14 cellular contexts compared by ENCODE assay signal in genomic region chr14:101249676-101250036, GRCh38.
DNase-seq lines count a peak whose midpoint lies in the region; ATAC-seq and TF ChIP-seq lines count a peak whose summit lies in the region.
"Had no signal": no experiment of that assay in that cellular context is flagged by ENCODE, and none has a peak within 500 bp of the region (broad histone marks: within the 10 kb centered on the region; RNA-seq: fewer than 3 reads in every experiment).

No MANE protein-coding gene starts in this region.

- TF ChIP-seq POLR2A in lower leg skin (IDR thresholded peaks at IDR 0.05): no peak

- H2AFZ ChIP-seq in SK-N-SH (ENCODE audit: low read depth): no peak overlapping the region
- H2AFZ ChIP-seq: GM23248 had no signal

- H3K27ac ChIP-seq in SK-N-SH (ENCODE audit: low read depth in 2 of 2, low read length in 1 of 2) (no peak overlapping the region), coronary artery (no peak overlapping the region), temporal lobe (ENCODE audit: low read depth, low read length) (peak overlapping the region; percentile 9)
- H3K27ac ChIP-seq: 22Rv1, GM23248 had no signal

- H3K79me2 ChIP-seq in SK-N-SH (ENCODE audit: insufficient read depth): no peaks in the 10 kb centered on the region

- DNase-seq in SK-N-SH (peak; percentile 17), coronary artery (ENCODE audit: low spot score) (peak; percentile 65), mucosa of gallbladder (ENCODE audit: low spot score) (peak; percentile 8), lower leg skin (ENCODE audit: low spot score in 2 of 2) (no peak), SK-N-DZ (ENCODE audit: low spot score) (no peak)
- no peak for DNase-seq in activated naive CD4-positive, alpha-beta T cell treated with Interleukin-2 at 50 U/mL for 16 hours
- DNase-seq: CD8-positive, alpha-beta memory T cell; DMS53; GM23248 had no signal

- POLR2A ChIA-PET in SK-N-SH (lab: Yijun Ruan, JAX): interaction anchor here (0.6 kb wide), 1 partner anchor 313 kb away, joined by 3 read pairs; no protein-coding TSS in a partner anchor

- intact Hi-C loops in lower leg skin (cut with DNase I; ENCODE audit: low total_unique reads): no loop called here

- no peak for ATAC-seq in SK-N-SH treated with all-trans-retinoic acid at 6 μM for 48 hours
- ATAC-seq: GM12878 had no signal

- CTCF ChIA-PET in SK-N-SH (lab: Yijun Ruan, JAX): no interaction called here

- H3K4me3 ChIP-seq in SK-N-SH (ENCODE audit: low read depth in 2 of 2, low read length in 1 of 2): no peak overlapping the region
- no peak overlapping the region for H3K4me3 ChIP-seq in coronary artery
- no peak overlapping the region for H3K4me3 ChIP-seq in lower leg skin (ENCODE audit: low read depth, poor library complexity, severe bottlenecking)
- H3K4me3 ChIP-seq: GM12878, GM23248 had no signal

- no peaks in the 10 kb centered on the region for H3K27me3 ChIP-seq in SK-N-SH (ENCODE audit: insufficient read depth)

- H3K36me3 ChIP-seq in SK-N-SH (replicated peaks in 1 of 2; ENCODE audit: control insufficient read depth in 1 of 2, insufficient read depth in 2 of 2, low read length in 1 of 2): no peaks in the 10 kb centered on the region

- no peak for TF ChIP-seq EP300 in SK-N-SH (IDR thresholded peaks at IDR 0.05; ENCODE audit: borderline replicate concordance in 1 of 2, low read depth in 1 of 2, low read length in 1 of 2)

- H3K4me2 ChIP-seq in SK-N-SH: no peak overlapping the region

- WGBS in SK-N-SH (ENCODE audit: low lambda C conversion rate): 64% methylated on average over 5 of the region's 8 CpGs
- WGBS in lower leg skin, 2 donors: 83 to 85% methylated on average over 8 of the region's 8 CpGs

- H3K9me2 ChIP-seq in SK-N-SH: no peaks in the 10 kb centered on the region

- no peak overlapping the region for H3K9ac ChIP-seq in SK-N-SH
- H3K9ac ChIP-seq: GM23248 had no signal

- TF ChIP-seq CTCF in SK-N-SH (IDR thresholded peaks at IDR 0.05): no peak
- TF ChIP-seq CTCF in coronary artery (IDR thresholded peaks at IDR 0.05): no peak
- TF ChIP-seq CTCF in lower leg skin (IDR thresholded peaks at IDR 0.05): no peak

- no peaks in the 10 kb centered on the region for H4K20me1 ChIP-seq in SK-N-SH (ENCODE audit: insufficient read depth)

- no peaks in the 10 kb centered on the region for H3K9me3 ChIP-seq in SK-N-SH
- H3K9me3 ChIP-seq: Caco-2 had no signal

- no peaks in the 10 kb centered on the region for H3F3A ChIP-seq in SK-N-SH (replicated peaks; ENCODE audit: insufficient read depth)

- no peaks in the 10 kb centered on the region; a peak in 1 of 4 replicates for H3K4me1 ChIP-seq in SK-N-SH (ENCODE audit: control insufficient read depth in 1 of 2, insufficient read depth in 2 of 2, low read depth in 1 of 2, low read length in 1 of 2)
- H3K4me1 ChIP-seq: Caco-2 had no signal

- no peak for TF ChIP-seq RAD21 in SK-N-SH (IDR thresholded peaks at IDR 0.05; ENCODE audit: low read length)

TF ChIP-seq in SK-N-SH, 30 proteins besides CTCF, POLR2A, EP300 and RAD21:
- TF ChIP-seq FOXJ3 (CRISPR knock-in tag; IDR thresholded peaks at IDR 0.05) (no peak), TCF12 (IDR thresholded peaks at IDR 0.05) (no peak), JUND (IDR thresholded peaks at IDR 0.05) (no peak)

TF ChIP-seq in SK-N-SH treated with all-trans-retinoic acid at 6 μM for 48 hours, 23 proteins besides CTCF, POLR2A, EP300 and RAD21:
- no peak for TF ChIP-seq ZFP3 (CRISPR knock-in tag; IDR thresholded peaks at IDR 0.05)
- no peak for TF ChIP-seq ZFP30 (CRISPR knock-in tag; IDR thresholded peaks at IDR 0.05)
- no peak for TF ChIP-seq ISL1 (CRISPR knock-in tag; IDR thresholded peaks at IDR 0.05)
- no peak for TF ChIP-seq TCF4 (CRISPR knock-in tag; IDR thresholded peaks at IDR 0.05; ENCODE audit: borderline replicate concordance)
- no peak for TF ChIP-seq CREB5 (CRISPR knock-in tag; IDR thresholded peaks at IDR 0.05; ENCODE audit: low read depth)
- no peak for TF ChIP-seq CSDC2 (CRISPR knock-in tag; IDR thresholded peaks at IDR 0.05)

Comparison
In these comparisons a context has a peak if more than half of its experiments do, and no peak if none do; other contexts are left out.
1. DNase-seq: peak in SK-N-SH (single experiment), coronary artery (single experiment) and mucosa of gallbladder (single experiment); none in lower leg skin (0 of 2), activated naive CD4-positive, alpha-beta T cell treated with Interleukin-2 at 50 U/mL for 16 hours (single experiment) and SK-N-DZ (single experiment).